ENCODE assay signal across 11 cellular contexts in genomic region chr2:161423351-161424178, GRCh38. TPM values are rescaled to one million over a fixed set of nuclear protein-coding genes. Genes with fewer than 3 reads are reported as not detected.
DNase-seq lines count a peak whose midpoint lies in the region; ATAC-seq and TF ChIP-seq lines count a peak whose summit lies in the region.
"Had no signal": no experiment of that assay in that cellular context is flagged by ENCODE, and none has a peak within 500 bp of the region (broad histone marks: within the 10 kb centered on the region; RNA-seq: fewer than 3 reads in every experiment).

No MANE protein-coding gene starts in this region.

- no peak for TF ChIP-seq POLR2A in testis (IDR thresholded peaks at IDR 0.05)

- no peaks in the 10 kb centered on the region for H3K9me3 ChIP-seq in left lung
- H3K9me3 ChIP-seq in testis, result no peaks in the 10 kb centered on the region

- peaks cover 92% of the 10 kb centered on the region for H3K27me3 Mint-ChIP-seq in T-helper 1 cell treated with Interleukin-12 subunit alpha and Interleukin-12 subunit beta and Interleukin-4 antibody, amounts not matched to agents 30 μg/mL and 1 μg/mL, for 36 hours (ENCODE audit: low read depth)

- H3K27ac ChIP-seq in brain microvascular endothelial cell (no peak overlapping the region), left lung (no peak overlapping the region), testis (no peak overlapping the region)

- TF ChIP-seq CTCF in brain microvascular endothelial cell (IDR thresholded peaks at IDR 0.05; ENCODE audit: low read depth, low read length, missing control alignments), result no peak
- TF ChIP-seq CTCF in left lung (IDR thresholded peaks at IDR 0.05), result no peak
- TF ChIP-seq CTCF in testis (IDR thresholded peaks at IDR 0.05), result no peak

- peaks cover 29% of the 10 kb centered on the region for H3K4me1 Mint-ChIP-seq in T-helper 1 cell treated with Interleukin-12 subunit alpha and Interleukin-12 subunit beta and Interleukin-4 antibody, amounts not matched to agents 30 μg/mL and 1 μg/mL, for 36 hours (ENCODE audit: low read depth)

- intact Hi-C loops in left lung (cut with DNase I), result no loop called here
- intact Hi-C loops in testis (cut with DNase I; ENCODE audit: low total_unique reads), result no loop called here

- in situ Hi-C loops in brain microvascular endothelial cell (cut with HindIII; ENCODE audit: low pct_ligation_motif_present, low sequenced_read_pairs), result no loop called here

- H3K4me1 ChIP-seq in left lung (peaks cover 6 to 23% of the 10 kb centered on the region in 2 donors), testis (no peaks in the 10 kb centered on the region)

- peak overlapping the region; percentile 19 for H3K4me3 Mint-ChIP-seq in T-helper 1 cell treated with Interleukin-12 subunit alpha and Interleukin-12 subunit beta and Interleukin-4 antibody, amounts not matched to agents 30 μg/mL and 1 μg/mL, for 36 hours

- H3K27ac Mint-ChIP-seq in T-helper 1 cell treated with Interleukin-12 subunit alpha and Interleukin-12 subunit beta and Interleukin-4 antibody, amounts not matched to agents 30 μg/mL and 1 μg/mL, for 36 hours, result peak overlapping the region; percentile 50

- 6% methylated on average over 60 of the region's 114 CpGs; no CpG with 5 or more reads in 1 of the 2 donors for WGBS in testis, 2 donors

- H3K4me3 ChIP-seq in brain microvascular endothelial cell (ENCODE audit: low read depth, low read length), result peak overlapping the region; percentile 24
- no peak overlapping the region for H3K4me3 ChIP-seq in left lung
- H3K4me3 ChIP-seq in testis, result peak overlapping the region; percentile 45 to 48

- peaks cover 15% of the 10 kb centered on the region for H3K36me3 Mint-ChIP-seq in T-helper 1 cell treated with Interleukin-12 subunit alpha and Interleukin-12 subunit beta and Interleukin-4 antibody, amounts not matched to agents 30 μg/mL and 1 μg/mL, for 36 hours (ENCODE audit: low read depth)

- DNase-seq in T-helper 1 cell, result no peak
- DNase-seq in brain microvascular endothelial cell, result no peak
- peak in 1 of 2 donors; percentile 83 for DNase-seq in left lung
- peak; percentile 25 for DNase-seq in testis
- DNase-seq in NCI-H1436 treated with DMSO at 0.1 percent for 48 hours (lab: John Stamatoyannopoulos, UW), result no peak
- DNase-seq in NCI-H748 (lab: John Stamatoyannopoulos, UW; ENCODE audit: unreplicated experiment), result no peak

- ATAC-seq in left lung (peak; percentile 71), GM21786 (IDR thresholded peaks at IDR 0.05; ENCODE audit: unreplicated experiment) (no peak)
- ATAC-seq: HCT116, Panc1 had no signal

- H3K27me3 ChIP-seq in brain microvascular endothelial cell (replicated peaks) (peaks cover 95% of the 10 kb centered on the region), left lung (peaks cover 98 to 100% of the 10 kb centered on the region in 2 donors), testis (peaks cover 3% of the 10 kb centered on the region)

- H3K9me3 Mint-ChIP-seq in T-helper 1 cell treated with Interleukin-12 subunit alpha and Interleukin-12 subunit beta and Interleukin-4 antibody, amounts not matched to agents 30 μg/mL and 1 μg/mL, for 36 hours, result no peaks in the 10 kb centered on the region

- H3K36me3 ChIP-seq in brain microvascular endothelial cell (replicated peaks) (no peaks in the 10 kb centered on the region), left lung (no peaks in the 10 kb centered on the region), testis (ENCODE audit: low read depth, missing control alignments) (no peaks in the 10 kb centered on the region)

RNA-seq across cellular contexts. Expression of gene TBR1, which starts 7.5 kb away (rescaled TPM):
- total RNA-seq in left lung, result under 1 TPM in 1 of 2 donors, not detected in 1; 0.08 TPM
- 1 to 10 TPM; 2.4 to 5.3 TPM for total RNA-seq in testis
- polyA plus RNA-seq in testis (ENCODE audit: insufficient read depth, low read depth, low replicate concordance), result 0.92 TPM
- total RNA-seq: epithelial cell of proximal tubule had no signal

Comparison
In these comparisons a context has a peak if more than half of its experiments do, and no peak if none do; other contexts are left out.
1. H3K4me3 ChIP-seq: peak in brain microvascular endothelial cell (single experiment) and testis (2 of 2); none in left lung (0 of 2).